ENCODE assay signal across 7 cellular contexts in the genomic region with DNA sequence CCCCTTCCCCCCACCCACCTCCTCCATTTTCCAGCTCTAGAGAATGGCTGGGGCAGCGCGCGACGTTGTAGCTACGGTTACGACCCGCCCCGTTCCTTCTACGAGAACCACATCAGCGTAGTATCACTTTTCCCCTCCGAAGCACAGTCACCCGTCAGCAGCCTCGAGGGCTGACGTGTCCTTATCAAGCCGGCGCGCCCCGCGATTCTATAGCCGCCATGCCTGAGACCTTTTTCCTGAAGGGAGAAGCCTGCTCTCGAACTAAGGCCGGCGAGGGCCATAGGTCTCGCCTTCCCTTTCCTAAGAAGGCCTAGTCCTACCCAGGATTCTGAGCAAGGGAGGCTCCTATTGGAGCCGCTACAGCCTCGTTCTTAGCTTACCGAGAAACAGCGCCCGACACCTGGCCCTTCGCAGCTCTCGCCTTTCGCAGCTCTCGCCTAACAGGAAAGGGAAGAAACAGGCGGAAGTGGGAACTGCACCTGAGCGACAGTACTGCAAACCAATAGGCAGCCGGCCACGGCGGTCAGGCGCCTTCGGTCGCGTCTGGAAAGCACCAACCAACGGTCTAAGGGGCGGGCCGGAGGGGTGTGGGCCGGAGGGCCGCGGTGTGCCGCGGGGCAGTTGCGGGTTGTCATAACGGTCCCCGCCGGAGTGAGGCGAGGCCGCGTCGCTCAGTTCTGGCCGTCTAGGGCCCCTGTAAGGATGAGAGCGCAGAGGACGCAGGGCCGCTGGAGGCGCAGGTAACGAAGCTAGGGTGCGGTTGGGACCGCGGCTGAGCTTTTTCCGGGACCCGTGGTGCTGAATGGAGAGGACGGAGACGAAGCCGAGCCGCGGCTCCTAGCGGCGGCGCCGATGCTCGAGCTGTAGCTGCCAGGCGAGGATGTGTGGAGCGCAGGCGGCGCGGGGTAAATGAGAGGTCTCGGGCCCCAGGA. TPM values are rescaled to one million over a fixed set of nuclear protein-coding genes. Genes with fewer than 3 reads are reported as not detected.
DNase-seq lines count a peak whose midpoint lies in the region; ATAC-seq, FAIRE-seq and TF ChIP-seq lines count a peak whose summit lies in the region.

A gene (plus strand): TSS at position 618 of the 932 bp plus-strand sequence. CDS start 470 bp downstream, outside the sequence.
A gene (minus strand): TSS at position 445 of the 932 bp plus-strand sequence. CDS start 1,522 bp downstream, outside the sequence.

- H3K9me3 ChIP-seq in astrocyte (ENCODE audit: insufficient read depth, low read depth, low read length): no peaks in the 10 kb centered on the region

- FAIRE-seq in astrocyte (lab: Jason Lieb, UNC): no peak

- H4K20me1 ChIP-seq in astrocyte (ENCODE audit: insufficient read depth, low read length): peaks cover 67% of the 10 kb centered on the region

- peak within 1 kb of the TSS; percentile 98 for H3K4me3 ChIP-seq in astrocyte (ENCODE audit: insufficient read depth, low read depth, low read length)

- no peaks in the 10 kb centered on the region for H3K27me3 ChIP-seq in astrocyte (ENCODE audit: insufficient read depth, low read length)

- peak within 1 kb of the TSS; percentile 98 for H3K27ac Mint-ChIP-seq in T-helper 2 cell treated with Interferon-gamma antibody and Interleukin-4, amounts not matched to agents 5 μg/mL and 100 μg/mL, for 36 hours
- H3K27ac Mint-ChIP-seq in astrocyte (ENCODE audit: unreplicated experiment): peak within 1 kb of the TSS; percentile 98

- peaks cover 83% of the 10 kb centered on the region for H3K79me2 ChIP-seq in astrocyte (ENCODE audit: insufficient read depth, low read length)

- peaks cover 14% of the 10 kb centered on the region for H3K36me3 ChIP-seq in astrocyte (ENCODE audit: insufficient read depth, low read length)

- H3K9me3 Mint-ChIP-seq in T-helper 2 cell treated with Interferon-gamma antibody and Interleukin-4, amounts not matched to agents 5 μg/mL and 100 μg/mL, for 36 hours: no peaks in the 10 kb centered on the region
- no peaks in the 10 kb centered on the region for H3K9me3 Mint-ChIP-seq in astrocyte (ENCODE audit: unreplicated experiment)

- peak; percentile 91 to 97 for DNase-seq in NCI-H1930 (lab: John Stamatoyannopoulos, UW)
- peak; percentile 97 for DNase-seq in T-helper 2 cell treated with Interferon-gamma antibody and Interleukin-4, amounts not matched to agents 5 μg/mL and 100 μg/mL, for 36 hours (ENCODE audit: low spot score)
- peak; percentile 98 for DNase-seq in astrocyte (ENCODE audit: low read depth)
- DNase-seq in hepatic stellate cell (ENCODE audit: low spot score): peak; percentile 99
- peak; percentile 95 for DNase-seq in renal cortical epithelial cell (ENCODE audit: low read depth)

- peak within 1 kb of the TSS; percentile 98 for H3K4me3 Mint-ChIP-seq in T-helper 2 cell treated with Interferon-gamma antibody and Interleukin-4, amounts not matched to agents 5 μg/mL and 100 μg/mL, for 36 hours
- peak within 1 kb of the TSS; percentile 98 for H3K4me3 Mint-ChIP-seq in astrocyte (ENCODE audit: unreplicated experiment)

- H3K4me1 Mint-ChIP-seq in T-helper 2 cell treated with Interferon-gamma antibody and Interleukin-4, amounts not matched to agents 5 μg/mL and 100 μg/mL, for 36 hours (ENCODE audit: low read depth): peaks cover 48% of the 10 kb centered on the region
- peaks cover 30% of the 10 kb centered on the region for H3K4me1 Mint-ChIP-seq in astrocyte (ENCODE audit: low read depth, unreplicated experiment)

- peak within 1 kb of the TSS; percentile 99 for H3K4me2 ChIP-seq in astrocyte (ENCODE audit: low read length)

- ATAC-seq in GM18505 (IDR thresholded peaks at IDR 0.05; ENCODE audit: unreplicated experiment) (peak; percentile 94), HG02973 (IDR thresholded peaks at IDR 0.05; ENCODE audit: unreplicated experiment) (peak; percentile 88)

- peaks cover 38% of the 10 kb centered on the region for H3K4me1 ChIP-seq in astrocyte (ENCODE audit: insufficient read depth, low read length)

- peak; percentile 99 for TF ChIP-seq POLR2A in GM18505 (IDR thresholded peaks at IDR 0.05; ENCODE audit: borderline replicate concordance, extremely low read depth, insufficient read depth, insufficient read length)

- no peak for TF ChIP-seq CTCF in astrocyte (IDR thresholded peaks at IDR 0.05; ENCODE audit: insufficient read depth, low read depth, low read length)

- H3K9ac ChIP-seq in astrocyte (ENCODE audit: low read length): peak within 1 kb of the TSS; percentile 98

- no peaks in the 10 kb centered on the region for H3K27me3 Mint-ChIP-seq in T-helper 2 cell treated with Interferon-gamma antibody and Interleukin-4, amounts not matched to agents 5 μg/mL and 100 μg/mL, for 36 hours (ENCODE audit: low read depth)
- H3K27me3 Mint-ChIP-seq in astrocyte (ENCODE audit: low read depth, unreplicated experiment): no peaks in the 10 kb centered on the region

- H3K27ac ChIP-seq in astrocyte (ENCODE audit: low read depth, low read length): peak within 1 kb of the TSS; percentile 98

- peak within 1 kb of the TSS; percentile 79 for H2AFZ ChIP-seq in astrocyte (ENCODE audit: low read depth, low read length)

- peaks cover 73% of the 10 kb centered on the region for H3K36me3 Mint-ChIP-seq in T-helper 2 cell treated with Interferon-gamma antibody and Interleukin-4, amounts not matched to agents 5 μg/mL and 100 μg/mL, for 36 hours (ENCODE audit: low read depth)
- peaks cover 9% of the 10 kb centered on the region for H3K36me3 Mint-ChIP-seq in astrocyte (ENCODE audit: low read depth, unreplicated experiment)

RNA-seq across cellular contexts. Expression of the first gene that starts in this region (rescaled TPM):
- total RNA-seq in astrocyte (55.5 and 56.0 TPM in 2 replicates), renal cortical epithelial cell (54.3 and 107 TPM in 2 replicates)

RNA-seq across cellular contexts. Expression of the second gene that starts in this region (rescaled TPM):
- total RNA-seq in astrocyte (166 and 194 TPM in 2 replicates), renal cortical epithelial cell (238 and 277 TPM in 2 replicates)

Comparison
In these comparisons a context has a peak if more than half of its experiments do, and no peak if none do; other contexts are left out.
1. Peak in every context shown above with its lines: DNase-seq, ATAC-seq, H3K4me3 ChIP-seq and H3K27ac ChIP-seq.